Comparison of ENCODE assay signal across 8 cellular contexts in the genomic region with DNA sequence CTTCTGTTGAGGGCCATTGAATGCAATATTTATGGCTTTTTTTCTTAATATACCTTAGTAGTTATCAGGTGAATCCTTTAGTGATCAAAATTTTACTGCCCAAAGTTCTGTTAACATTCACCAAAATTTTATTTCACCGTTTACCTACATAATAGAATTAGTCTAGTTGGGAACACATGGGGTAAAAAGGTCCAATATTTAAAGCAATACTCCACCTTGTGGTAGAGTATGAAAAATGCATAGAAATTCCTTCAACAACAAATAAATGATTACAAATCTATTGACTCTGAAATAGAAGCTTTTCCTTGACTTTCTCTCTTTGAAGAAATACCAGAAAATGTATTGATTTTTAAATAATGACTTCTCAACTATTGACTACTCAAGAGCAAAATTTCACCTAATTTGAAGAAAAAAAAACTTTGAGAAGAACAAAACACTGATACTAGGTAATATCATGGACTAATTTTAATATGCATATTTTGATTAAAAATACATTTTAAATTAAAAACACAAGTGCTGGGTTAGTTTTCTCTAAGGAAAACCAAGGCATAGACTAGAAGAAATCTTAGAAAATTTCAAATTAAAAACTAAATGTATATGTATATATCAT. TPM values are rescaled to one million over a fixed set of nuclear protein-coding genes. Genes with fewer than 3 reads are reported as not detected.
DNase-seq lines count a peak whose midpoint lies in the region; ATAC-seq and TF ChIP-seq lines count a peak whose summit lies in the region.

No MANE protein-coding gene starts in this region.

- ATAC-seq in heart right ventricle (no peak), HG02981 (IDR thresholded peaks at IDR 0.05; ENCODE audit: unreplicated experiment) (peak; percentile 33)

- H3K36me3 ChIP-seq in heart right ventricle (no peaks in the 10 kb centered on the region), brain microvascular endothelial cell (replicated peaks) (no peaks in the 10 kb centered on the region)

- peaks cover 4% of the 10 kb centered on the region for H3K27me3 Mint-ChIP-seq in activated CD4-positive, alpha-beta memory T cell treated with anti-CD3 and anti-CD28 coated beads, Interleukin-2, amount 10 ng/mL, durations not matched to agents 7 days and 5 days

- peaks cover 3% of the 10 kb centered on the region for H3K4me1 Mint-ChIP-seq in activated CD4-positive, alpha-beta memory T cell treated with anti-CD3 and anti-CD28 coated beads, Interleukin-2, amount 10 ng/mL, durations not matched to agents 7 days and 5 days

- H3K4me3 Mint-ChIP-seq in activated CD4-positive, alpha-beta memory T cell treated with anti-CD3 and anti-CD28 coated beads, Interleukin-2, amount 10 ng/mL, durations not matched to agents 7 days and 5 days = no peak overlapping the region

- in situ Hi-C loops in brain microvascular endothelial cell (cut with HindIII; ENCODE audit: low pct_ligation_motif_present, low sequenced_read_pairs) = no loop called here

- no peaks in the 10 kb centered on the region for H3K9me3 Mint-ChIP-seq in activated CD4-positive, alpha-beta memory T cell treated with anti-CD3 and anti-CD28 coated beads, Interleukin-2, amount 10 ng/mL, durations not matched to agents 7 days and 5 days

- DNase-seq in heart right ventricle (no peak), cardiac septum (ENCODE audit: low spot score) (no peak), NCI-H2227 (lab: John Stamatoyannopoulos, UW; ENCODE audit: unreplicated experiment) (peak; percentile 17), brain microvascular endothelial cell (no peak), medulla oblongata (ENCODE audit: extremely low spot score) (peak; percentile 48), head of caudate nucleus (no peak)
- no peak for DNase-seq in activated CD4-positive, alpha-beta memory T cell treated with anti-CD3 and anti-CD28 coated beads, Interleukin-2, amount 10 ng/mL, durations not matched to agents 7 days and 5 days

- H3K27ac ChIP-seq in heart right ventricle (no peak overlapping the region), brain microvascular endothelial cell (no peak overlapping the region)

- intact Hi-C loops in heart right ventricle (cut with DNase I) (loop anchor here in 4 of 10 donors (5.0 to 10.0 kb wide), 3 partner anchors 541 to 1313 kb away; no protein-coding TSS in a partner anchor), cardiac septum (cut with DNase I) (no loop called here), head of caudate nucleus (cut with DNase I) (no loop called here)

- peaks cover 0 to 4% (median 0%) of the 10 kb centered on the region in 7 donors for H3K27me3 ChIP-seq in heart right ventricle
- no peaks in the 10 kb centered on the region for H3K27me3 ChIP-seq in brain microvascular endothelial cell (replicated peaks)

- H3K4me3 ChIP-seq in heart right ventricle (no peak overlapping the region), brain microvascular endothelial cell (ENCODE audit: low read depth, low read length) (no peak overlapping the region)

- WGBS in heart right ventricle, 2 donors = 5 to 7% methylated on average over 1 of the region's 1 CpG

- H3K4me1 ChIP-seq in heart right ventricle = no peaks in the 10 kb centered on the region

- no peak overlapping the region for H3K27ac Mint-ChIP-seq in activated CD4-positive, alpha-beta memory T cell treated with anti-CD3 and anti-CD28 coated beads, Interleukin-2, amount 10 ng/mL, durations not matched to agents 7 days and 5 days

- TF ChIP-seq CTCF in heart right ventricle (IDR thresholded peaks at IDR 0.05) (peak in 8 of 9 donors; percentile 42 to 70 (median 65)), brain microvascular endothelial cell (IDR thresholded peaks at IDR 0.05; ENCODE audit: low read depth, low read length, missing control alignments) (peak; percentile 22)

- H3K9me3 ChIP-seq in heart right ventricle = no peaks in the 10 kb centered on the region

- POLR2A ChIA-PET in activated CD4-positive, alpha-beta memory T cell treated with anti-CD3 and anti-CD28 coated beads, Interleukin-2, amount 10 ng/mL, durations not matched to agents 7 days and 5 days (lab: Charles Lee) = no interaction called here

- H3K36me3 Mint-ChIP-seq in activated CD4-positive, alpha-beta memory T cell treated with anti-CD3 and anti-CD28 coated beads, Interleukin-2, amount 10 ng/mL, durations not matched to agents 7 days and 5 days (ENCODE audit: low read depth) = no peaks in the 10 kb centered on the region

- CTCF ChIA-PET in activated CD4-positive, alpha-beta memory T cell treated with anti-CD3 and anti-CD28 coated beads, Interleukin-2, amount 10 ng/mL, durations not matched to agents 7 days and 5 days (lab: Charles Lee) = interaction anchor here (0.6 kb wide), 1 partner anchor 635 kb away, joined by 3 read pairs; no protein-coding TSS in a partner anchor

RNA-seq across cellular contexts. Expression of gene POLR1F, which starts 43.3 kb away (rescaled TPM):
- total RNA-seq in heart right ventricle (10 to 100 TPM in 3 of 10 donors, 1 to 10 TPM in 7; 6.9 to 10.9 (median 8.7) TPM), cardiac septum (9.1 TPM)
- 1 to 10 TPM; 5.1 to 6.5 TPM for polyA plus RNA-seq in heart right ventricle
- total RNA-seq in activated CD4-positive, alpha-beta memory T cell treated with anti-CD3 and anti-CD28 coated beads, Interleukin-2, amount 10 ng/mL, durations not matched to agents 7 days and 5 days = 10 to 100 TPM; 17.0 to 17.3 TPM

Comparison
In these comparisons a context has a peak if more than half of its experiments do, and no peak if none do; other contexts are left out.
1. DNase-seq: peak in NCI-H2227 (single experiment) and medulla oblongata (single experiment); none in heart right ventricle (0 of 2), cardiac septum (single experiment), brain microvascular endothelial cell (single experiment), head of caudate nucleus (0 of 42) and activated CD4-positive, alpha-beta memory T cell treated with anti-CD3 and anti-CD28 coated beads, Interleukin-2, amount 10 ng/mL, durations not matched to agents 7 days and 5 days (single experiment).